12 cellular contexts compared by ENCODE assay signal in genomic region chr13:99908129-99908805, GRCh38.
DNase-seq lines count a peak whose midpoint lies in the region; ATAC-seq and TF ChIP-seq lines count a peak whose summit lies in the region.
"Had no signal": no experiment of that assay in that cellular context is flagged by ENCODE, and none has a peak within 500 bp of the region (broad histone marks: within the 10 kb centered on the region; RNA-seq: fewer than 3 reads in every experiment).

No MANE protein-coding gene starts in this region.

- H3K4me1 ChIP-seq in HUES48 (ENCODE audit: control insufficient read depth, insufficient read depth, low read length) (peaks cover 21% of the 10 kb centered on the region), mucosa of descending colon (ENCODE audit: low read depth) (peaks cover 3% of the 10 kb centered on the region)
- peaks cover 0 to 12% of the 10 kb centered on the region in 2 donors for H3K4me1 ChIP-seq in naive thymus-derived CD4-positive, alpha-beta T cell (ENCODE audit: control insufficient read depth in 2 of 2, insufficient read depth in 2 of 2, low read length in 2 of 2)

- H3K9me3 ChIP-seq in HUES48 (ENCODE audit: control insufficient read depth, insufficient read depth, low read length) (no peaks in the 10 kb centered on the region), SK-N-MC (ENCODE audit: low read depth, low read length) (no peaks in the 10 kb centered on the region), mucosa of descending colon (no peaks in the 10 kb centered on the region)
- no peaks in the 10 kb centered on the region for H3K9me3 ChIP-seq in naive thymus-derived CD4-positive, alpha-beta T cell (ENCODE audit: control insufficient read depth in 2 of 3, low read length in 3 of 3)
- H3K9me3 ChIP-seq: thoracic aorta had no signal

- H3K36me3 ChIP-seq in HUES48 (ENCODE audit: control insufficient read depth, insufficient read depth, low read length) (no peaks in the 10 kb centered on the region), SK-N-MC (ENCODE audit: insufficient read depth, low read length) (no peaks in the 10 kb centered on the region), mucosa of descending colon (ENCODE audit: low read depth) (no peaks in the 10 kb centered on the region)
- no peaks in the 10 kb centered on the region for H3K36me3 ChIP-seq in naive thymus-derived CD4-positive, alpha-beta T cell (ENCODE audit: control insufficient read depth in 2 of 3, insufficient read depth in 3 of 3, low read length in 3 of 3)
- H3K36me3 ChIP-seq: thoracic aorta had no signal

- no peak overlapping the region for H3K4me3 Mint-ChIP-seq in naive thymus-derived CD4-positive, alpha-beta T cell
- H3K4me3 Mint-ChIP-seq: natural killer cell treated with Interleukin-12 subunit alpha and Interleukin-12 subunit beta and Interleukin-15 and Interleukin-18, amount 100 ng/mL, for 72 hours had no signal

- no peak for TF ChIP-seq CTCF in mucosa of descending colon (IDR thresholded peaks at IDR 0.05)

- ATAC-seq in mucosa of descending colon (peak; percentile 19), HG02870 (IDR thresholded peaks at IDR 0.05; ENCODE audit: unreplicated experiment) (no peak), HG02970 (IDR thresholded peaks at IDR 0.05; ENCODE audit: low FRiP score, unreplicated experiment) (no peak)
- ATAC-seq in naive thymus-derived CD4-positive, alpha-beta T cell = no peak
- ATAC-seq: activated naive CD4-positive, alpha-beta T cell treated with anti-CD3 and anti-CD28 coated beads, Interleukin-2, amount 50 U/mL, for 72 hours; natural killer cell treated with Interleukin-12 subunit alpha and Interleukin-12 subunit beta and Interleukin-15 and Interleukin-18, amount 100 ng/mL, for 72 hours had no signal

- POLR2A ChIA-PET in naive thymus-derived CD4-positive, alpha-beta T cell (lab: Charles Lee) = no interaction called here

- DNase-seq in NCI-H1930 (lab: John Stamatoyannopoulos, UW) = peak; percentile 59 to 74
- DNase-seq in SK-N-MC (ENCODE audit: low read depth, low spot score) = no peak
- DNase-seq in mucosa of descending colon = no peak
- DNase-seq in naive thymus-derived CD4-positive, alpha-beta T cell = no peak
- no peak for DNase-seq in GOT3 (lab: John Stamatoyannopoulos, UW)

- CTCF ChIA-PET in naive thymus-derived CD4-positive, alpha-beta T cell (lab: Charles Lee) = interaction anchor here (0.7 kb wide), 1 partner anchor 10 kb away, joined by 4 read pairs; no protein-coding TSS in a partner anchor

- H3K9ac ChIP-seq in HUES48 (ENCODE audit: low read depth, low read length) (no peak overlapping the region), SK-N-MC (ENCODE audit: insufficient read length) (no peak overlapping the region)

- peaks cover 0 to 9% (median 0%) of the 10 kb centered on the region in 5 donors for H3K36me3 Mint-ChIP-seq in naive thymus-derived CD4-positive, alpha-beta T cell

- H3K4me3 ChIP-seq in HUES48 (ENCODE audit: low read depth, low read length) = no peak overlapping the region
- H3K4me3 ChIP-seq in SK-N-MC = no peak overlapping the region
- no peak overlapping the region for H3K4me3 ChIP-seq in mucosa of descending colon
- no peak overlapping the region for H3K4me3 ChIP-seq in naive thymus-derived CD4-positive, alpha-beta T cell (ENCODE audit: low read length)
- H3K4me3 ChIP-seq: coronary artery, thoracic aorta had no signal

- H3K27ac ChIP-seq in HUES48 (ENCODE audit: low read depth, low read length) = peak overlapping the region; percentile 15
- H3K27ac ChIP-seq in SK-N-MC = peak overlapping the region; percentile 16; the same call in 1 of the 2 replicates
- no peak overlapping the region for H3K27ac ChIP-seq in naive thymus-derived CD4-positive, alpha-beta T cell (ENCODE audit: low read depth, low read length)
- H3K27ac ChIP-seq: coronary artery, thoracic aorta had no signal

- H3K27me3 Mint-ChIP-seq in naive thymus-derived CD4-positive, alpha-beta T cell = peaks cover 20 to 42% (median 32%) of the 10 kb centered on the region in 5 donors

- peaks cover 0 to 7% (median 0%) of the 10 kb centered on the region in 11 donors for H3K9me3 Mint-ChIP-seq in naive thymus-derived CD4-positive, alpha-beta T cell
- H3K9me3 Mint-ChIP-seq: natural killer cell treated with Interleukin-12 subunit alpha and Interleukin-12 subunit beta and Interleukin-15 and Interleukin-18, amount 100 ng/mL, for 72 hours had no signal

- H3K4me1 Mint-ChIP-seq in naive thymus-derived CD4-positive, alpha-beta T cell = peaks cover 0 to 26% (median 5%) of the 10 kb centered on the region in 7 donors

- intact Hi-C loops in mucosa of descending colon (cut with DNase I, micrococcal nuclease) = no loop called here
- intact Hi-C loops in naive thymus-derived CD4-positive, alpha-beta T cell (cut with micrococcal nuclease) = no loop called here

- H3K27me3 ChIP-seq in HUES48 (ENCODE audit: control insufficient read depth, insufficient read depth, low read length) = no peaks in the 10 kb centered on the region
- no peaks in the 10 kb centered on the region for H3K27me3 ChIP-seq in naive thymus-derived CD4-positive, alpha-beta T cell (ENCODE audit: control insufficient read depth in 2 of 2, insufficient read depth in 2 of 2, low read length in 2 of 2)

- H3K27ac Mint-ChIP-seq in naive thymus-derived CD4-positive, alpha-beta T cell = no peak overlapping the region
- H3K27ac Mint-ChIP-seq: activated naive CD4-positive, alpha-beta T cell treated with anti-CD3 and anti-CD28 coated beads, Interleukin-2, amount 50 U/mL, for 72 hours; natural killer cell treated with Interleukin-12 subunit alpha and Interleukin-12 subunit beta and Interleukin-15 and Interleukin-18, amount 100 ng/mL, for 72 hours had no signal

Comparison
In these comparisons a context has a peak if more than half of its experiments do, and no peak if none do; other contexts are left out.
1. DNase-seq: peak in NCI-H1930 (2 of 2); none in SK-N-MC (single experiment), mucosa of descending colon (0 of 3), naive thymus-derived CD4-positive, alpha-beta T cell (0 of 9) and GOT3 (single experiment).